18 cellular contexts compared by ENCODE assay signal in the genomic region with DNA sequence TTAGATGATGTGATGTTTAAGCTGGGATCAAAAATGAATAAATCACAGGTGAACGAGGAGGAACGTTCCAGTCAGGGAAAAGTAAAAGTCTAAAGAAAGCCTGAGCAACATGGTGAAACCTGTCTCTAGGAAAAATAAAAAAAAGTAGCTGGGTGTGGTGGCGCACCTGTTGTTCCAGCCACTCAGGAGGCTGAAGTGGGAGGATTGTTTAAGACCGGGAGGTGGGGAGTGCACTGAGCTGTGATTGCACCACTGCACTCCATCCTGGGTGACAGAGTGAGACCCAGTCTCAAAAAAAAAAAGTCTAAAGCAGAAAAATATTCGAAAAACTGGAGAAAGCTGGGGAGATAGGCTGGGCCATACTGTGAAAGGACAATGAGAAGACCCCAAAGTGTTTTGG. TPM values are rescaled to one million over a fixed set of nuclear protein-coding genes. Genes with fewer than 3 reads are reported as not detected.
DNase-seq lines count a peak whose midpoint lies in the region; ATAC-seq and TF ChIP-seq lines count a peak whose summit lies in the region.
"Had no signal": no experiment of that assay in that cellular context is flagged by ENCODE, and none has a peak within 500 bp of the region (broad histone marks: within the 10 kb centered on the region; RNA-seq: fewer than 3 reads in every experiment).

No MANE protein-coding gene starts in this region.

- H3K4me1 ChIP-seq in endodermal cell (ENCODE audit: control insufficient read depth, insufficient read depth, low read length) (no peaks in the 10 kb centered on the region), left lung (peaks cover 0 to 10% of the 10 kb centered on the region in 2 donors), upper lobe of right lung (no peaks in the 10 kb centered on the region)
- H3K4me1 ChIP-seq: Caco-2, HAP-1 had no signal

- H3K9me3 Mint-ChIP-seq in Calu3 (ENCODE audit: low read depth, unreplicated experiment): peaks cover 2% of the 10 kb centered on the region
- no peaks in the 10 kb centered on the region for H3K9me3 Mint-ChIP-seq in endodermal cell
- H3K9me3 Mint-ChIP-seq: CD8-positive, alpha-beta T cell; HFFc6 had no signal

- no TSS peak for BruUV-seq in Calu3 (replicated peaks; lab: Mats Ljungman, UMichigan)

- DNase-seq in Calu3: no peak
- DNase-seq in endodermal cell: peak; percentile 22
- peak in 1 of 2 donors; percentile 43 for DNase-seq in left lung
- no peak for DNase-seq in upper lobe of right lung
- DNase-seq in iPS-NIHi11 (ENCODE audit: low spot score): no peak
- no peak for DNase-seq in superior temporal gyrus (ENCODE audit: extremely low spot score)
- no peak for DNase-seq in NCI-H1417 treated with DMSO at 0.1 percent for 48 hours (lab: John Stamatoyannopoulos, UW)
- DNase-seq: C1 segment of cervical spinal cord; Caco-2; CD8-positive, alpha-beta T cell; DMS 273 treated with DMSO at 0.1 percent for 48 hours; DMS79; EL; GDM1; GOT3; HFFc6 had no signal

- peak overlapping the region; percentile 10 for H3K27ac Mint-ChIP-seq in Calu3 (ENCODE audit: unreplicated experiment)
- H3K27ac Mint-ChIP-seq in endodermal cell: no peak overlapping the region
- H3K27ac Mint-ChIP-seq: CD8-positive, alpha-beta T cell; HFFc6 had no signal

- H3K27me3 ChIP-seq in endodermal cell (ENCODE audit: control insufficient read depth, insufficient read depth, low read length, poor library complexity, severe bottlenecking) (no peaks in the 10 kb centered on the region), left lung (no peaks in the 10 kb centered on the region), upper lobe of right lung (no peaks in the 10 kb centered on the region)

- TF ChIP-seq CTCF in Calu3 (IDR thresholded peaks at IDR 0.05; ENCODE audit: unreplicated experiment): no peak
- TF ChIP-seq CTCF in endodermal cell (conservative IDR thresholded peaks at IDR 0.05): no peak
- no peak for TF ChIP-seq CTCF in left lung (IDR thresholded peaks at IDR 0.05)
- TF ChIP-seq CTCF in upper lobe of right lung (IDR thresholded peaks at IDR 0.05): no peak

- intact Hi-C loops in Calu3 (cut with micrococcal nuclease; ENCODE audit: unreplicated experiment) (no loop called here), left lung (cut with DNase I) (no loop called here), upper lobe of right lung (cut with DNase I) (no loop called here)

- no peaks in the 10 kb centered on the region for H3K4me1 Mint-ChIP-seq in Calu3 (ENCODE audit: low read depth, unreplicated experiment)
- H3K4me1 Mint-ChIP-seq in endodermal cell: peaks cover 4% of the 10 kb centered on the region

- ATAC-seq in left lung (peak; percentile 70), upper lobe of right lung (peak; percentile 64)
- ATAC-seq: CD8-positive, alpha-beta T cell; GM12878 had no signal

- CTCF ChIA-PET in Calu3 (lab: Charles Lee): no interaction called here

- H3K27ac ChIP-seq in endodermal cell (ENCODE audit: low read depth, low read length) (no peak overlapping the region), left lung (no peak overlapping the region), upper lobe of right lung (no peak overlapping the region)

- WGBS in endodermal cell (ENCODE audit: insufficient coverage in 1 of 2, insufficient read length in 1 of 2), 2 experiments: 92 to 100% methylated on average over 5 of the region's 5 CpGs

- H3K9me3 ChIP-seq in endodermal cell (ENCODE audit: control insufficient read depth, low read length) (no peaks in the 10 kb centered on the region), left lung (no peaks in the 10 kb centered on the region), upper lobe of right lung (no peaks in the 10 kb centered on the region)
- H3K9me3 ChIP-seq: Caco-2, HAP-1 had no signal

- H3K36me3 ChIP-seq in endodermal cell (ENCODE audit: control insufficient read depth, insufficient read depth, low read length): no peaks in the 10 kb centered on the region
- H3K36me3 ChIP-seq in left lung: no peaks in the 10 kb centered on the region
- H3K36me3 ChIP-seq in upper lobe of right lung: no peaks in the 10 kb centered on the region
- H3K36me3 ChIP-seq: HAP-1 had no signal

- H3K4me3 ChIP-seq in endodermal cell (ENCODE audit: low read length): no peak overlapping the region
- H3K4me3 ChIP-seq in left lung: no peak overlapping the region
- H3K4me3 ChIP-seq in upper lobe of right lung: no peak overlapping the region
- H3K4me3 ChIP-seq: GM12878, HAP-1 had no signal

- H3K36me3 Mint-ChIP-seq in Calu3 (ENCODE audit: insufficient read depth, unreplicated experiment): no peaks in the 10 kb centered on the region
- H3K36me3 Mint-ChIP-seq in endodermal cell (ENCODE audit: low read depth): no peaks in the 10 kb centered on the region
- H3K36me3 Mint-ChIP-seq: CD8-positive, alpha-beta T cell had no signal

- H3K27me3 Mint-ChIP-seq in Calu3 (ENCODE audit: unreplicated experiment) (peaks cover 16% of the 10 kb centered on the region), endodermal cell (ENCODE audit: insufficient read depth) (no peaks in the 10 kb centered on the region)

- H3K9ac ChIP-seq in endodermal cell (ENCODE audit: extremely low read depth, low read length, poor library complexity, severe bottlenecking): no peak overlapping the region

- H3K4me3 Mint-ChIP-seq in Calu3 (ENCODE audit: low read depth, unreplicated experiment): no peak overlapping the region
- H3K4me3 Mint-ChIP-seq in endodermal cell: no peak overlapping the region
- H3K4me3 Mint-ChIP-seq: CD8-positive, alpha-beta T cell; HFFc6 had no signal

RNA-seq across cellular contexts. Expression of gene SOCS2, which starts 39.2 kb away (rescaled TPM):
- total RNA-seq in Calu3 (2022): 4.2 and 4.6 TPM in 2 replicates
- total RNA-seq in endodermal cell: 10 to 100 TPM; 46.9 to 60.2 TPM
- 20.2 TPM for polyA plus RNA-seq in endodermal cell (2013, experiment 1 of 2)
- polyA plus RNA-seq in endodermal cell (2013, experiment 2 of 2): 21.4 TPM
- total RNA-seq in left lung: 10 to 100 TPM; 15.7 to 30.4 TPM
- total RNA-seq in upper lobe of right lung: 23.8 TPM
